12 cellular contexts compared by ENCODE assay signal in genomic region chrX:19543951-19544359, GRCh38. TPM values are rescaled to one million over a fixed set of nuclear protein-coding genes. Genes with fewer than 3 reads are reported as not detected.
"Had no signal": no experiment of that assay in that cellular context is flagged by ENCODE, and none has a peak within 500 bp of the region (broad histone marks: within the 10 kb centered on the region; RNA-seq: fewer than 3 reads in every experiment).

No MANE protein-coding gene starts in this region.

- H3K4me1 Mint-ChIP-seq: nephron progenitor cell had no signal

- H3K9me3 ChIP-seq: adrenal gland, pancreas, thyroid gland, vagina had no signal

- H3K27me3 ChIP-seq: adrenal gland, thyroid gland, vagina had no signal

- H3K4me3 Mint-ChIP-seq: activated CD8-positive, alpha-beta T cell treated with anti-CD3 and anti-CD28 coated beads for 36 hours; activated naive CD4-positive, alpha-beta T cell treated with anti-CD3 and anti-CD28 coated beads for 36 hours; activated T-helper 1 cell treated with anti-CD3 and anti-CD28 coated beads, Interleukin-12 subunit alpha, Interleukin-12 subunit beta, Interleukin-2, Interleukin-4 antibody, amounts not matched to agents 30 ng/mL and 10 ng/mL and 1 ng/mL, durations not matched to agents 14 hours and 24 hours and 36 hours; nephron progenitor cell had no signal

- H3K27ac Mint-ChIP-seq: nephron progenitor cell had no signal

- H3K4me3 ChIP-seq: adrenal gland, pancreas, skin epidermis, thyroid gland, vagina had no signal

- H3K36me3 ChIP-seq: adrenal gland, pancreas, thyroid gland, WERI-Rb-1 had no signal

- H3K27me3 Mint-ChIP-seq: activated CD8-positive, alpha-beta T cell treated with anti-CD3 and anti-CD28 coated beads for 36 hours; T-cell had no signal

- H3K27ac ChIP-seq: adrenal gland, pancreas, skin epidermis, thyroid gland, vagina, WERI-Rb-1 had no signal

- H3K4me1 ChIP-seq: adrenal gland, pancreas, thyroid gland, vagina had no signal

- H3K9me3 Mint-ChIP-seq: activated CD8-positive, alpha-beta T cell treated with anti-CD3 and anti-CD28 coated beads for 36 hours; activated naive CD4-positive, alpha-beta T cell treated with anti-CD3 and anti-CD28 coated beads for 36 hours; activated T-helper 1 cell treated with anti-CD3 and anti-CD28 coated beads, Interleukin-12 subunit alpha, Interleukin-12 subunit beta, Interleukin-2, Interleukin-4 antibody, amounts not matched to agents 30 ng/mL and 10 ng/mL and 1 ng/mL, durations not matched to agents 14 hours and 24 hours and 36 hours; T-cell had no signal

RNA-seq across cellular contexts. Expression of gene MAP3K15, which starts 28.6 kb away (rescaled TPM):
- total RNA-seq: glomerular endothelial cell, thyroid gland had no signal
